25 cellular contexts compared by ENCODE assay signal in the genomic region with DNA sequence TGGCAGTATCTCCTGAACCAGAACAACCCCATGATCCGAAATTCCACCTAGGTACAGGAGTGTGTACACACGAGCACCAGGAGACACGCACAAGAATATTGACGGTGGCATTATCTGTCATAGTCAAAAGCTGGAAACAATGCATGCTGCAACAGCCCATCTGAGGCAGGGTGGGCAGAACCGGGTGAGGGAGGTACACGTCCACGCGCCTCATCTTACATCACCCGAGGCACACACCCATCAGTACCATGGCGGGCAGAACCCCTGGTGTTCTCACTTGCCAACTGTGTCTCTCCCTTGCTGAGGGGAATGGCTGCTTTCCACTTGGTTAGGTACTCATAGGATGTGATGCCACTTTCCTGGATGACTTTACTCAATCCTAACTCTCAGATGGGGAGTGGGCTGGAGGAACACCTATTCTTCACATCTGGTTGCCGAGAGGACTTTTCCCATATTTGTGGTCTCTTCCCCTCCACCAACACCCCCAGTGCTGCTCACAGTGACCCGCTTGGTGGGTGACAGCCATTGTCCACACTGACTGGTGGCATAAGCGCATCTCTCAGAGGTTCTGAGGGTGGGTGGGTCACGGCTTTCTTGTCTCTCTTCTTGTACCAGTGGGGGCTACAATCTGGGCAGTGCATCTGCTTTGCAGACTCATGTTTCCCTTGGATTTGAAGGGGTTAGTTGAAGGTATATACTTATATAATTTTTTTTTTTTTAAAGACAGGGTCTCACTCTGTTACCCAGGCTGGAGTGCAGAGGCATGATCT. TPM values are rescaled to one million over a fixed set of nuclear protein-coding genes. Genes with fewer than 3 reads are reported as not detected.
"Had no signal": no experiment of that assay in that cellular context is flagged by ENCODE, and none has a peak within 500 bp of the region (broad histone marks: within the 10 kb centered on the region; RNA-seq: fewer than 3 reads in every experiment).

No MANE protein-coding gene starts in this region.

- H3K27me3 ChIP-seq: colonic mucosa, esophagus squamous epithelium, heart right ventricle, neural progenitor cell, tibial nerve, upper lobe of left lung had no signal

- H3K27me3 Mint-ChIP-seq: stimulated activated memory B cell treated with anti-CD40 and anti-IgM and Interleukin-4, amounts not matched to agents 10 μg/mL and 1 μg/mL and 100 μg/mL, for 72 hours had no signal

- H3K9me3 ChIP-seq: colonic mucosa, esophagus squamous epithelium, heart right ventricle, spleen, thoracic aorta, tibial nerve, upper lobe of left lung had no signal

- H3K27ac ChIP-seq: colonic mucosa, esophagus squamous epithelium, neural progenitor cell, parathyroid adenoma, skin epidermis, spleen, thoracic aorta, tibial nerve, upper lobe of left lung had no signal

- DNase-seq: colonic mucosa; dermis blood vessel endothelial cell; effector memory CD4-positive, alpha-beta T cell; esophagus squamous epithelium; foreskin melanocyte; glutamatergic neuron; heart right ventricle; hippocampal formation; midbrain; naive thymus-derived CD4-positive, alpha-beta T cell; spleen; stimulated activated CD4-positive, alpha-beta T cell treated with anti-CD3 and anti-CD28 coated beads, Interleukin-4, amount 100 ng/mL, for 4 hours; stimulated activated naive CD8-positive, alpha-beta T cell treated with anti-CD3 and anti-CD28 coated beads, Interleukin-15, Interleukin-2, amounts not matched to agents 100 U/mL and 50 U/mL, for 24 hours; substantia nigra; upper lobe of left lung had no signal

- H3K27ac Mint-ChIP-seq: memory B cell; naive thymus-derived CD4-positive, alpha-beta T cell; nephron; neural progenitor cell; progenitor cell of endocrine pancreas; stimulated activated memory B cell treated with anti-CD40 and anti-IgM and Interleukin-4, amounts not matched to agents 10 μg/mL and 1 μg/mL and 100 μg/mL, for 72 hours had no signal

- H3K9me3 Mint-ChIP-seq: nephron; neural progenitor cell; stimulated activated memory B cell treated with anti-CD40 and anti-IgM and Interleukin-4, amounts not matched to agents 10 μg/mL and 1 μg/mL and 100 μg/mL, for 72 hours had no signal

- H3K4me1 ChIP-seq: colonic mucosa, esophagus squamous epithelium, neural progenitor cell, parathyroid adenoma, upper lobe of left lung had no signal

- H3K4me3 Mint-ChIP-seq: memory B cell; naive thymus-derived CD4-positive, alpha-beta T cell; nephron; neural progenitor cell; stimulated activated memory B cell treated with anti-CD40 and anti-IgM and Interleukin-4, amounts not matched to agents 10 μg/mL and 1 μg/mL and 100 μg/mL, for 72 hours had no signal

- H3K4me3 ChIP-seq: colonic mucosa, esophagus squamous epithelium, heart right ventricle, lung, neural progenitor cell, skin epidermis, spleen, thoracic aorta, tibial nerve, upper lobe of left lung had no signal

- H3K4me1 Mint-ChIP-seq: neural progenitor cell had no signal

- H2AFZ ChIP-seq: neural progenitor cell, parathyroid adenoma had no signal

- H3K36me3 ChIP-seq: colonic mucosa, esophagus squamous epithelium, heart right ventricle, neural progenitor cell, spleen, thoracic aorta, tibial nerve, upper lobe of left lung had no signal

- H3K9ac ChIP-seq: neural progenitor cell, parathyroid adenoma had no signal

- H3K36me3 Mint-ChIP-seq: memory B cell; neural progenitor cell; stimulated activated memory B cell treated with anti-CD40 and anti-IgM and Interleukin-4, amounts not matched to agents 10 μg/mL and 1 μg/mL and 100 μg/mL, for 72 hours had no signal

- H3K4me2 ChIP-seq: neural progenitor cell had no signal

RNA-seq across cellular contexts. Expression of a gene that starts 13.5 kb away (rescaled TPM):
- polyA plus RNA-seq: naive thymus-derived CD4-positive, alpha-beta T cell had no signal
